33 cellular contexts compared by ENCODE assay signal in the genomic region with DNA sequence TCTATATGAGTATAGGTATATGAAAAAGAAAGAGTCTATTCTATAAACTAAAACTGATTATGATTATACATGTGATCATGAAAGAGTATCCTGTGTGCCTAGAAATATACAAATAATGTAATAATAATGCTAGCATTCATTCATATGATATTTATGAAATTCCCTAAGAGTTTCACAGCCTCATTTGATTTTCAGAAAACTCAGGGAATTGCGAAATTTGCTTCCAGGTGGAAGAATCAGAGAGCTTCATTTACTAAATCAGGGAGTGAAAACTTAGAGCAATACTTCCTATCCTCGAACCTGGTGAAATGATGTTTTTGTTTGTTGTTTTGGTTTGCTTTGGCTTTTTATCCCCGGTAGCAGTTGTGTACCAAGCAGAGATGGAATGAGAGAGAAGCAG.
DNase-seq lines count a peak whose midpoint lies in the region; ATAC-seq, FAIRE-seq and TF ChIP-seq lines count a peak whose summit lies in the region.
"Had no signal": no experiment of that assay in that cellular context is flagged by ENCODE, and none has a peak within 500 bp of the region (broad histone marks: within the 10 kb centered on the region; RNA-seq: fewer than 3 reads in every experiment).

No MANE protein-coding gene starts in this region.

- H3K23me2 ChIP-seq in H1 (ENCODE audit: low read depth, low read length): no peaks in the 10 kb centered on the region

- no peaks in the 10 kb centered on the region for H3K9me3 ChIP-seq in H1 (ENCODE audit: insufficient read depth in 2 of 2, low read depth in 1 of 2, low read length in 1 of 2)
- H3K9me3 ChIP-seq: A549; BE2C; BLaER1; BLaER1 treated with 17β-estradiol and CSF1 and Interleukin-3, amounts not matched to agents 10 nM and 100 nM; Caco-2 had no signal

- no peak for ATAC-seq in naive thymus-derived CD8-positive, alpha-beta T cell
- ATAC-seq: A549; CD8-positive, alpha-beta T cell had no signal

- no peaks in the 10 kb centered on the region for H3K27me3 Mint-ChIP-seq in naive thymus-derived CD8-positive, alpha-beta T cell
- no peaks in the 10 kb centered on the region for H3K27me3 Mint-ChIP-seq in activated T-helper 2 cell treated with anti-CD3 and anti-CD28 coated beads, Interferon-gamma antibody, Interleukin-2, Interleukin-4, amounts not matched to agents 10 μg/mL and 5 μg/mL and 100 μg/mL, durations not matched to agents 14 hours and 24 hours and 36 hours (ENCODE audit: low read depth)
- H3K27me3 Mint-ChIP-seq: B cell; CD4-positive, alpha-beta memory T cell; CD4-positive, alpha-beta T cell; CD4-positive, CD25-positive, alpha-beta regulatory T cell; CD8-positive, alpha-beta memory T cell had no signal

- no peaks in the 10 kb centered on the region for H4K20me1 ChIP-seq in H1 (replicated peaks in 1 of 2; ENCODE audit: control insufficient read depth in 1 of 2, insufficient read depth in 2 of 2, low read length in 2 of 2)
- H4K20me1 ChIP-seq: BLaER1; BLaER1 treated with 17β-estradiol and CSF1 and Interleukin-3, amounts not matched to agents 10 nM and 100 nM had no signal

- TF ChIP-seq RAD21 in Ishikawa (IDR thresholded peaks at IDR 0.05; ENCODE audit: low read depth): no peak
- TF ChIP-seq RAD21 in H1 (IDR thresholded peaks at IDR 0.05 in 1 of 2, conservative IDR thresholded peaks at IDR 0.05 in 1 of 2; ENCODE audit: low read depth in 2 of 2, low read length in 2 of 2): no peak

- no peaks in the 10 kb centered on the region for H3K27me3 ChIP-seq in H1 (replicated peaks in 1 of 4; ENCODE audit: control insufficient read depth in 3 of 4, extremely low read depth in 1 of 4, insufficient read depth in 3 of 4, low read length in 3 of 4)
- H3K27me3 ChIP-seq: BE2C; BLaER1; BLaER1 treated with 17β-estradiol and CSF1 and Interleukin-3, amounts not matched to agents 10 nM and 100 nM had no signal

- no peak overlapping the region for H3K4me3 Mint-ChIP-seq in naive thymus-derived CD8-positive, alpha-beta T cell
- no peak overlapping the region for H3K4me3 Mint-ChIP-seq in activated T-helper 2 cell treated with anti-CD3 and anti-CD28 coated beads, Interferon-gamma antibody, Interleukin-2, Interleukin-4, amounts not matched to agents 10 μg/mL and 5 μg/mL and 100 μg/mL, durations not matched to agents 14 hours and 24 hours and 36 hours (ENCODE audit: low read depth)
- H3K4me3 Mint-ChIP-seq: B cell; CD14-positive monocyte; CD4-positive, alpha-beta memory T cell; CD4-positive, alpha-beta T cell; CD4-positive, CD25-positive, alpha-beta regulatory T cell; CD8-positive, alpha-beta memory T cell; CD8-positive, alpha-beta T cell had no signal

- H3K23ac ChIP-seq in H1 (ENCODE audit: insufficient read length): no peak overlapping the region

- intact Hi-C loops in activated T-helper 2 cell treated with anti-CD3 and anti-CD28 coated beads, Interferon-gamma antibody, Interleukin-2, Interleukin-4, amounts not matched to agents 10 μg/mL and 5 μg/mL and 100 μg/mL, durations not matched to agents 14 hours and 24 hours and 36 hours (cut with micrococcal nuclease): no loop called here

- no peak overlapping the region for H3K14ac ChIP-seq in H1 (ENCODE audit: insufficient read length)

- peaks cover 0 to 10% (median 5%) of the 10 kb centered on the region in 9 donors for H3K9me3 Mint-ChIP-seq in naive thymus-derived CD8-positive, alpha-beta T cell
- peaks cover 34% of the 10 kb centered on the region for H3K9me3 Mint-ChIP-seq in activated T-helper 2 cell treated with anti-CD3 and anti-CD28 coated beads, Interferon-gamma antibody, Interleukin-2, Interleukin-4, amounts not matched to agents 10 μg/mL and 5 μg/mL and 100 μg/mL, durations not matched to agents 14 hours and 24 hours and 36 hours

- no peak overlapping the region for H3K9ac ChIP-seq in H1 (replicated peaks in 1 of 4; ENCODE audit: extremely low read depth in 1 of 4, low read depth in 3 of 4, low read length in 3 of 4)
- H3K9ac ChIP-seq: BLaER1; BLaER1 treated with 17β-estradiol and CSF1 and Interleukin-3, amounts not matched to agents 10 nM and 100 nM had no signal

- H4K8ac ChIP-seq in H1 (ENCODE audit: extremely low read depth, insufficient read depth, low read length): no peak overlapping the region

- no peak overlapping the region for H3K27ac Mint-ChIP-seq in naive thymus-derived CD8-positive, alpha-beta T cell
- no peak overlapping the region for H3K27ac Mint-ChIP-seq in activated T-helper 2 cell treated with anti-CD3 and anti-CD28 coated beads, Interferon-gamma antibody, Interleukin-2, Interleukin-4, amounts not matched to agents 10 μg/mL and 5 μg/mL and 100 μg/mL, durations not matched to agents 14 hours and 24 hours and 36 hours
- H3K27ac Mint-ChIP-seq: B cell; CD14-positive monocyte; CD4-positive, alpha-beta memory T cell; CD4-positive, alpha-beta T cell; CD4-positive, CD25-positive, alpha-beta regulatory T cell; CD8-positive, alpha-beta T cell had no signal

- H4K91ac ChIP-seq in H1 (replicated peaks; ENCODE audit: insufficient read length, low read length): no peak overlapping the region

- FAIRE-seq in H1 (lab: Jason Lieb, UNC): no peak
- FAIRE-seq: A204.1, A549, D721Med had no signal

- H3K4me2 ChIP-seq in H1 (ENCODE audit: insufficient read depth in 1 of 2, low read depth in 2 of 2, low read length in 2 of 2): no peak overlapping the region
- H3K4me2 ChIP-seq: A549; BLaER1; BLaER1 treated with 17β-estradiol and CSF1 and Interleukin-3, amounts not matched to agents 10 nM and 100 nM had no signal

- no peak overlapping the region for H3K4ac ChIP-seq in H1 (replicated peaks; ENCODE audit: insufficient read length, low read depth, low read length)

- no peak overlapping the region for H3K4me3 ChIP-seq in H1 (ENCODE audit: extremely low read depth in 1 of 4, insufficient read depth in 2 of 4, low read depth in 3 of 4, low read length in 4 of 4)
- H3K4me3 ChIP-seq: A549; BLaER1; BLaER1 treated with 17β-estradiol and CSF1 and Interleukin-3, amounts not matched to agents 10 nM and 100 nM had no signal

- H2BK120ac ChIP-seq in H1 (replicated peaks; ENCODE audit: low read depth, low read length): no peak overlapping the region

- no peaks in the 10 kb centered on the region for H3K36me3 Mint-ChIP-seq in naive thymus-derived CD8-positive, alpha-beta T cell
- no peaks in the 10 kb centered on the region for H3K36me3 Mint-ChIP-seq in activated T-helper 2 cell treated with anti-CD3 and anti-CD28 coated beads, Interferon-gamma antibody, Interleukin-2, Interleukin-4, amounts not matched to agents 10 μg/mL and 5 μg/mL and 100 μg/mL, durations not matched to agents 14 hours and 24 hours and 36 hours (ENCODE audit: low read depth)
- H3K36me3 Mint-ChIP-seq: CD14-positive monocyte; CD4-positive, alpha-beta memory T cell; CD4-positive, CD25-positive, alpha-beta regulatory T cell; CD8-positive, alpha-beta memory T cell; CD8-positive, alpha-beta T cell had no signal

- DNase-seq in H1 (ENCODE audit: low read depth in 1 of 2, low spot score in 2 of 2): no peak
- DNase-seq in naive thymus-derived CD8-positive, alpha-beta T cell: no peak
- DNase-seq in activated T-helper 2 cell treated with anti-CD3 and anti-CD28 coated beads, Interferon-gamma antibody, Interleukin-2, Interleukin-4, amounts not matched to agents 10 μg/mL and 5 μg/mL and 100 μg/mL, durations not matched to agents 14 hours and 24 hours and 36 hours (ENCODE audit: low spot score): no peak
- DNase-seq: 8988T; ACHN; AML-193; BE2C; C1 segment of cervical spinal cord; Caco-2; Calu3; CD4-positive, alpha-beta memory T cell; CD4-positive, alpha-beta T cell; CD4-positive, CD25-positive, alpha-beta regulatory T cell; CD8-positive, alpha-beta memory T cell; CD8-positive, alpha-beta T cell; COR-L47; DMS 273 treated with DMSO at 0.1 percent for 48 hours; DMS153; DMS53; DMS79; DMS79 treated with DMSO at 0.1 percent for 48 hours; DND-41; EL had no signal

- H3K79me1 ChIP-seq in H1 (ENCODE audit: low read depth, low read length): no peaks in the 10 kb centered on the region

- no peak overlapping the region for H2AK5ac ChIP-seq in H1 (ENCODE audit: low read depth, low read length)

- no peak overlapping the region for H3K27ac ChIP-seq in H1 (ENCODE audit: low read depth, low read length)
- H3K27ac ChIP-seq: 22Rv1; A549; BLaER1; BLaER1 treated with 17β-estradiol and CSF1 and Interleukin-3, amounts not matched to agents 10 nM and 100 nM; C4-2B had no signal

- H3K79me2 ChIP-seq in H1 (ENCODE audit: control insufficient read depth in 1 of 2, insufficient read depth in 2 of 2, low read length in 2 of 2): no peaks in the 10 kb centered on the region

- no peak overlapping the region for H3K56ac ChIP-seq in H1 (replicated peaks; ENCODE audit: insufficient read length, low read depth, low read length)

- H2BK5ac ChIP-seq in H1 (ENCODE audit: low read depth, low read length): no peak overlapping the region

- peaks cover 0 to 3% (median 0%) of the 10 kb centered on the region in 4 experiments; a peak in 1 of 7 replicates for H3K4me1 ChIP-seq in H1 (replicated peaks in 1 of 4; ENCODE audit: control insufficient read depth in 3 of 4, insufficient read depth in 4 of 4, low read length in 3 of 4)
- H3K4me1 ChIP-seq: A549; BE2C; BLaER1; BLaER1 treated with 17β-estradiol and CSF1 and Interleukin-3, amounts not matched to agents 10 nM and 100 nM; Caco-2 had no signal

- no peak overlapping the region for H4K5ac ChIP-seq in H1 (ENCODE audit: insufficient read length, low read depth, low read length)

- TF ChIP-seq POLR2A in H1 (IDR thresholded peaks at IDR 0.05; ENCODE audit: control extremely low read depth in 1 of 2, low read depth in 2 of 2, low read length in 2 of 2): no peak

- no peak overlapping the region for H2BK20ac ChIP-seq in H1 (ENCODE audit: low read length)

- TF ChIP-seq CTCF in H1 (IDR thresholded peaks at IDR 0.05; ENCODE audit: control extremely low read depth in 1 of 3, insufficient read depth in 1 of 3, low read depth in 1 of 3, low read length in 3 of 3): no peak

- no peak overlapping the region for H3K18ac ChIP-seq in H1 (ENCODE audit: extremely low read depth, low read length)

- H3K4me1 Mint-ChIP-seq in naive thymus-derived CD8-positive, alpha-beta T cell: no peaks in the 10 kb centered on the region
- H3K4me1 Mint-ChIP-seq in activated T-helper 2 cell treated with anti-CD3 and anti-CD28 coated beads, Interferon-gamma antibody, Interleukin-2, Interleukin-4, amounts not matched to agents 10 μg/mL and 5 μg/mL and 100 μg/mL, durations not matched to agents 14 hours and 24 hours and 36 hours (ENCODE audit: low read depth): no peaks in the 10 kb centered on the region
- H3K4me1 Mint-ChIP-seq: B cell; CD14-positive monocyte; CD4-positive, alpha-beta memory T cell; CD4-positive, CD25-positive, alpha-beta regulatory T cell; CD8-positive, alpha-beta memory T cell had no signal

- no peak overlapping the region for H2BK12ac ChIP-seq in H1 (ENCODE audit: low read depth, low read length)

- whole genome bisulfite sequencing in H1 (ENCODE audit: extremely low coverage in 1 of 2, insufficient coverage in 1 of 2, insufficient read length in 1 of 2, insufficient replicate concordance in 2 of 2, low coverage in 1 of 2, low lambda C conversion rate in 2 of 2, missing lambda C conversion rate in 1 of 2), 2 experiments: 87% methylated on average over 3 of the region's 3 CpGs; no CpG with 5 or more reads in 1 of the 2 experiments

- no peaks in the 10 kb centered on the region for H3K36me3 ChIP-seq in H1 (ENCODE audit: control insufficient read depth in 2 of 4, insufficient read depth in 4 of 4, low read length in 3 of 4)
- H3K36me3 ChIP-seq: BE2C; BLaER1; BLaER1 treated with 17β-estradiol and CSF1 and Interleukin-3, amounts not matched to agents 10 nM and 100 nM had no signal

- TF ChIP-seq EP300 in Ishikawa (IDR thresholded peaks at IDR 0.05; ENCODE audit: borderline replicate concordance) (no peak), H1 (IDR thresholded peaks at IDR 0.05; ENCODE audit: borderline replicate concordance in 1 of 2, low read depth in 2 of 2, low read length in 2 of 2) (no peak)

- no peak overlapping the region for H2BK15ac ChIP-seq in H1 (ENCODE audit: low read length)

- no peak overlapping the region for H2AFZ ChIP-seq in H1 (ENCODE audit: low read length)

- POLR2A ChIA-PET in H1 (lab: Charles Lee; ENCODE audit: partially characterized antibody): no interaction called here
- POLR2A ChIA-PET in naive thymus-derived CD8-positive, alpha-beta T cell (lab: Charles Lee): no interaction called here

- CTCF ChIA-PET in H1 (lab: Charles Lee; ENCODE audit: partially characterized antibody): no interaction called here
